In the genomic region with DNA sequence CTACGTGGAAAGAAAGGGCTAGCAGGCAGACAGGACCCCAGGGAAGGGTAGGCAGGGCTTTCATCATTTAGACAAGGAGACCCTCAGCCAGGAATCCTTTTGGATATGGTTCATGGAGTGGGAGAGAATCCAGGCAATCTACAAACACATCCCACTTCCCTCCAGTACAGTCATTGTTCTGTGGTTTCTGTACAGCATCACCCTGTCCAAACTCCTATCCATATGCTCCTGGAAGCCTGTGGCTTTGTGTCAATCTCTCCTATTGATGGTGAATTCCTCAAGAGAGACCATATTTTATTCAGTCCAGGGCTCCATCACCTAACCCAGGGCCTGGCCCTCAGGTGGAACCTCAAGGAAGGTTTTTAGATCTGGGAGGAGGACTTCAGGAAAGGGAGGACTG, we compare ENCODE assay signal across 20 cellular contexts.
A peak's percentile ranks its signal among the peaks of the same experiment; 100 is the strongest.
DNase-seq lines count a peak whose midpoint lies in the region; ATAC-seq, FAIRE-seq and TF ChIP-seq lines count a peak whose summit lies in the region.
"Had no signal": no experiment of that assay in that cellular context is flagged by ENCODE, and none has a peak within 500 bp of the region (broad histone marks: within the 10 kb centered on the region; RNA-seq: fewer than 3 reads in every experiment).

No MANE protein-coding gene starts in this region.

- peaks cover 2% of the 10 kb centered on the region for H3K27me3 ChIP-seq in astrocyte (ENCODE audit: insufficient read depth, low read length)
- H3K27me3 ChIP-seq: BLaER1 had no signal

- no peaks in the 10 kb centered on the region for H3K9me3 Mint-ChIP-seq in astrocyte (ENCODE audit: unreplicated experiment)
- H3K9me3 Mint-ChIP-seq: H9, IgD-negative memory B cell had no signal

- H3K9ac ChIP-seq in astrocyte (ENCODE audit: low read length): no peak overlapping the region
- H3K9ac ChIP-seq: BLaER1 had no signal

- no peaks in the 10 kb centered on the region for H3K36me3 Mint-ChIP-seq in astrocyte (ENCODE audit: low read depth, unreplicated experiment)
- H3K36me3 Mint-ChIP-seq: CD14-positive monocyte; CD4-positive, alpha-beta memory T cell; IgD-negative memory B cell had no signal

- peaks cover 6% of the 10 kb centered on the region for H3K4me1 Mint-ChIP-seq in astrocyte (ENCODE audit: low read depth, unreplicated experiment)
- H3K4me1 Mint-ChIP-seq: CD14-positive monocyte; CD4-positive, alpha-beta memory T cell; IgD-negative memory B cell had no signal

- H3K27ac ChIP-seq in astrocyte (ENCODE audit: low read depth, low read length): no peak overlapping the region
- H3K27ac ChIP-seq: BLaER1, HL-60 had no signal

- peak overlapping the region; percentile 37 for H3K27ac Mint-ChIP-seq in astrocyte (ENCODE audit: unreplicated experiment)
- H3K27ac Mint-ChIP-seq: CD14-positive monocyte; CD4-positive, alpha-beta memory T cell; H9; IgD-negative memory B cell had no signal

- no peaks in the 10 kb centered on the region for H3K4me1 ChIP-seq in astrocyte (ENCODE audit: insufficient read depth, low read length)
- H3K4me1 ChIP-seq: BLaER1 had no signal

- FAIRE-seq in astrocyte (lab: Jason Lieb, UNC): no peak
- FAIRE-seq: H1, HTR-8/SVneo had no signal

- no peak overlapping the region for H3K4me3 Mint-ChIP-seq in astrocyte (ENCODE audit: unreplicated experiment)
- H3K4me3 Mint-ChIP-seq: CD14-positive monocyte; CD4-positive, alpha-beta memory T cell; H9; IgD-negative memory B cell had no signal

- no peak overlapping the region for H3K4me2 ChIP-seq in astrocyte (ENCODE audit: low read length)
- H3K4me2 ChIP-seq: BLaER1 had no signal

- H3K36me3 ChIP-seq in astrocyte (ENCODE audit: insufficient read depth, low read length): no peaks in the 10 kb centered on the region
- H3K36me3 ChIP-seq: BLaER1 had no signal

- H3K4me3 ChIP-seq in astrocyte (ENCODE audit: insufficient read depth, low read depth, low read length): no peak overlapping the region
- H3K4me3 ChIP-seq in epithelial cell of esophagus (ENCODE audit: low read length): no peak overlapping the region
- H3K4me3 ChIP-seq: BLaER1 had no signal

- H3K79me2 ChIP-seq in astrocyte (ENCODE audit: insufficient read depth, low read length): no peaks in the 10 kb centered on the region

- H4K20me1 ChIP-seq in astrocyte (ENCODE audit: insufficient read depth, low read length): no peaks in the 10 kb centered on the region
- H4K20me1 ChIP-seq: BLaER1 had no signal

- peaks cover 55% of the 10 kb centered on the region for H3K27me3 Mint-ChIP-seq in astrocyte (ENCODE audit: low read depth, unreplicated experiment)

- no peaks in the 10 kb centered on the region for H3K9me3 ChIP-seq in astrocyte (ENCODE audit: insufficient read depth, low read depth, low read length)
- H3K9me3 ChIP-seq: BLaER1 had no signal

- TF ChIP-seq CTCF in astrocyte (IDR thresholded peaks at IDR 0.05; ENCODE audit: insufficient read depth, low read depth, low read length): no peak
- TF ChIP-seq CTCF in epithelial cell of esophagus (IDR thresholded peaks at IDR 0.05; ENCODE audit: insufficient read depth, low read depth, low read length, missing control alignments): no peak

- H2AFZ ChIP-seq in astrocyte (ENCODE audit: low read depth, low read length): no peak overlapping the region

- DNase-seq in HT1080 (ENCODE audit: low read depth) (peak; percentile 54), astrocyte (ENCODE audit: low read depth) (peak; percentile 56), epithelial cell of esophagus (ENCODE audit: low read depth) (peak; percentile 25), kidney tubule cell (ENCODE audit: low spot score) (peak; percentile 17), NCI-H187 treated with DMSO at 0.1 percent for 48 hours (lab: John Stamatoyannopoulos, UW) (no peak)
- DNase-seq in activated CD4-positive, alpha-beta T cell treated with anti-CD3 and anti-CD28 coated beads for 48 hours: no peak
- DNase-seq in stimulated activated naive CD4-positive, alpha-beta T cell treated with Interleukin-2 at 50 U/mL for 16 hours (lab: John Stamatoyannopoulos, UW): no peak
- DNase-seq: 8988T; CD4-positive, alpha-beta memory T cell; DMS153; DMS79 treated with DMSO at 0.1 percent for 48 hours; GF-D8; H9 had no signal

- no peak for ATAC-seq in GM21381 (IDR thresholded peaks at IDR 0.05; ENCODE audit: unreplicated experiment)

Comparison
In these comparisons a context has a peak if more than half of its experiments do, and no peak if none do; other contexts are left out.
1. DNase-seq: peak in HT1080 (single experiment), astrocyte (single experiment), epithelial cell of esophagus (single experiment) and kidney tubule cell (single experiment); none in activated CD4-positive, alpha-beta T cell treated with anti-CD3 and anti-CD28 coated beads for 48 hours (single experiment), stimulated activated naive CD4-positive, alpha-beta T cell treated with Interleukin-2 at 50 U/mL for 16 hours (single experiment) and NCI-H187 treated with DMSO at 0.1 percent for 48 hours (single experiment).